Comparison of ENCODE assay signal across 8 cellular contexts in genomic region chr3:15064299-15064834, GRCh38. TPM values are rescaled to one million over a fixed set of nuclear protein-coding genes. Genes with fewer than 3 reads are reported as not detected.
A peak's percentile ranks its signal among the peaks of the same experiment; 100 is the strongest.
DNase-seq lines count a peak whose midpoint lies in the region; ATAC-seq and TF ChIP-seq lines count a peak whose summit lies in the region.

No MANE protein-coding gene starts in this region.

- H3K4me1 ChIP-seq in DND-41 (ENCODE audit: insufficient read depth, low read length) (peaks cover 27% of the 10 kb centered on the region), HUES6 (ENCODE audit: control insufficient read depth, insufficient read depth, low read length) (peaks cover 13% of the 10 kb centered on the region), neuronal stem cell (ENCODE audit: control insufficient read depth in 2 of 2, insufficient read depth in 1 of 2, low read depth in 1 of 2, low read length in 2 of 2) (peaks cover 3 to 10% of the 10 kb centered on the region in 2 donors)

- no peaks in the 10 kb centered on the region for H3K9me3 Mint-ChIP-seq in activated T-cell treated with anti-CD3 and anti-CD28 coated beads, Interleukin-2, amount 50 U/mL, for 24 hours

- H2AFZ ChIP-seq in DND-41 (ENCODE audit: low read depth, low read length) (peak overlapping the region; percentile 95), neuronal stem cell (ENCODE audit: low read length) (peak overlapping the region; percentile 95)

- peaks cover 15% of the 10 kb centered on the region for H3K36me3 ChIP-seq in DND-41 (ENCODE audit: insufficient read depth, low read length)
- peaks cover 10% of the 10 kb centered on the region for H3K36me3 ChIP-seq in HUES6 (ENCODE audit: control insufficient read depth, insufficient read depth, low read length)
- peaks cover 3 to 29% of the 10 kb centered on the region in 2 donors for H3K36me3 ChIP-seq in neuronal stem cell (replicated peaks in 1 of 2; ENCODE audit: control insufficient read depth in 2 of 2, insufficient read depth in 2 of 2, low read length in 2 of 2)

- peaks cover 38% of the 10 kb centered on the region for H3K36me3 Mint-ChIP-seq in activated T-cell treated with anti-CD3 and anti-CD28 coated beads, Interleukin-2, amount 50 U/mL, for 24 hours (ENCODE audit: low read depth)

- peak overlapping the region; percentile 99 for H3K27ac Mint-ChIP-seq in activated T-cell treated with anti-CD3 and anti-CD28 coated beads, Interleukin-2, amount 50 U/mL, for 24 hours

- no peak overlapping the region for H4K91ac ChIP-seq in neuronal stem cell (ENCODE audit: low read depth, low read length, poor library complexity)

- H2BK5ac ChIP-seq in neuronal stem cell (ENCODE audit: low read length), result no peak overlapping the region

- WGBS in neuronal stem cell (ENCODE audit: extremely low coverage in 2 of 2, insufficient read length in 2 of 2, insufficient replicate concordance in 1 of 2), 2 donors, result no CpG with 5 or more reads among the region's 25 CpGs

- H3K79me2 ChIP-seq in DND-41 (ENCODE audit: insufficient read depth, low read length), result peaks cover 40% of the 10 kb centered on the region

- H3K4me2 ChIP-seq in DND-41 (ENCODE audit: insufficient read depth, low read length), result peak overlapping the region; percentile 98
- H3K4me2 ChIP-seq in neuronal stem cell (ENCODE audit: insufficient read depth, low read length, poor library complexity, severe bottlenecking), result peak overlapping the region; percentile 92

- no peak overlapping the region for H4K8ac ChIP-seq in neuronal stem cell (ENCODE audit: low read depth, low read length)

- no peak overlapping the region for H2BK12ac ChIP-seq in neuronal stem cell (ENCODE audit: low read length)

- H2BK120ac ChIP-seq in neuronal stem cell (ENCODE audit: low read depth, low read length), result no peak overlapping the region

- peak overlapping the region; percentile 95 for H3K27ac ChIP-seq in DND-41 (ENCODE audit: low read length)
- peak overlapping the region; percentile 85 for H3K27ac ChIP-seq in HUES6 (ENCODE audit: low read depth, low read length)
- no peak overlapping the region for H3K27ac ChIP-seq in neuronal stem cell (replicated peaks; ENCODE audit: low read length)

- no peak overlapping the region for H2BK15ac ChIP-seq in neuronal stem cell (ENCODE audit: low read length)

- ATAC-seq in DND-41 (ENCODE audit: insufficient read depth, low read depth) (peak; percentile 43), GM19467 (IDR thresholded peaks at IDR 0.05; ENCODE audit: unreplicated experiment) (peak; percentile 9)

- H3K14ac ChIP-seq in neuronal stem cell (ENCODE audit: low read length), result peak overlapping the region; percentile 95

- H3K9me3 ChIP-seq in DND-41 (ENCODE audit: insufficient read depth, low read length, severe bottlenecking), result no peaks in the 10 kb centered on the region
- H3K9me3 ChIP-seq in HUES6 (ENCODE audit: control insufficient read depth, insufficient read depth, low read depth, low read length), result no peaks in the 10 kb centered on the region; the same call in 1 of the 2 replicates
- peaks cover 3 to 5% of the 10 kb centered on the region in 2 donors for H3K9me3 ChIP-seq in neuronal stem cell (replicated peaks in 1 of 2; ENCODE audit: control insufficient read depth in 2 of 2, insufficient read depth in 1 of 2, low read depth in 1 of 2, low read length in 2 of 2)

- peaks cover 33% of the 10 kb centered on the region for H3K4me1 Mint-ChIP-seq in activated T-cell treated with anti-CD3 and anti-CD28 coated beads, Interleukin-2, amount 50 U/mL, for 24 hours (ENCODE audit: low read depth)

- peak overlapping the region; percentile 98 for H3K4me3 Mint-ChIP-seq in activated T-cell treated with anti-CD3 and anti-CD28 coated beads, Interleukin-2, amount 50 U/mL, for 24 hours

- H3K4me3 ChIP-seq in DND-41 (ENCODE audit: low read depth in 1 of 2, low read length in 2 of 2), result peak overlapping the region; percentile 96 to 100
- H3K4me3 ChIP-seq in HUES6 (ENCODE audit: low read depth, low read length), result peak overlapping the region; percentile 87
- peak overlapping the region; percentile 90 for H3K4me3 ChIP-seq in fibroblast of pulmonary artery (replicated peaks; ENCODE audit: low read depth, low read length)
- peak overlapping the region; percentile 82 to 98 for H3K4me3 ChIP-seq in neuronal stem cell (ENCODE audit: low read length in 2 of 2)

- H3K4ac ChIP-seq in neuronal stem cell (ENCODE audit: low read length), result no peak overlapping the region

- no peaks in the 10 kb centered on the region for H3K27me3 ChIP-seq in DND-41 (ENCODE audit: insufficient read depth, low read length, poor library complexity)
- H3K27me3 ChIP-seq in HUES6 (ENCODE audit: control insufficient read depth, insufficient read depth, low read length), result no peaks in the 10 kb centered on the region
- H3K27me3 ChIP-seq in neuronal stem cell (ENCODE audit: control insufficient read depth in 3 of 3, insufficient read depth in 3 of 3, low read depth in 1 of 3, low read length in 3 of 3), result no peaks in the 10 kb centered on the region

- peak overlapping the region; percentile 99 for H3K9ac ChIP-seq in DND-41 (ENCODE audit: low read depth, low read length)
- H3K9ac ChIP-seq in HUES6 (ENCODE audit: low read length), result peak overlapping the region; percentile 98
- H3K9ac ChIP-seq in neuronal stem cell (ENCODE audit: low read depth, low read length, poor library complexity), result peak overlapping the region; percentile 99

- DNase-seq in DND-41, result peak; percentile 43
- DNase-seq in activated T-cell treated with anti-CD3 and anti-CD28 coated beads, Interleukin-2, amount 50 U/mL, for 24 hours, result no peak
- peak; percentile 32 for DNase-seq in fibroblast of pulmonary artery (ENCODE audit: low read depth)
- no peak for DNase-seq in neuronal stem cell (ENCODE audit: low spot score)
- no peak for DNase-seq in NCI-H2196 (lab: John Stamatoyannopoulos, UW; ENCODE audit: unreplicated experiment)
- no peak for DNase-seq in NCI-H2107 treated with DMSO at 0.1 percent for 48 hours (lab: John Stamatoyannopoulos, UW; ENCODE audit: unreplicated experiment)

- H3K18ac ChIP-seq in neuronal stem cell (ENCODE audit: low read length), result no peak overlapping the region

- peak overlapping the region; percentile 76 for H2AK5ac ChIP-seq in neuronal stem cell (ENCODE audit: low read depth, low read length)

- no peak for TF ChIP-seq CTCF in DND-41 (IDR thresholded peaks at IDR 0.05; ENCODE audit: borderline replicate concordance, extremely low read depth, low read length, poor library complexity, severe bottlenecking)
- TF ChIP-seq CTCF in fibroblast of pulmonary artery (IDR thresholded peaks at IDR 0.05; ENCODE audit: low read length, missing control alignments), result no peak

- peaks cover 13% of the 10 kb centered on the region; the same call in 1 of the 2 replicates for H4K20me1 ChIP-seq in DND-41 (ENCODE audit: insufficient read depth, low read length)

- H3K79me1 ChIP-seq in neuronal stem cell (ENCODE audit: low read depth, low read length), result peaks cover 6% of the 10 kb centered on the region

- H3K23ac ChIP-seq in neuronal stem cell (ENCODE audit: low read depth, low read length, poor library complexity), result peak overlapping the region; percentile 98

- no peaks in the 10 kb centered on the region for H3K27me3 Mint-ChIP-seq in activated T-cell treated with anti-CD3 and anti-CD28 coated beads, Interleukin-2, amount 50 U/mL, for 24 hours

RNA-seq across cellular contexts. Expression of gene MRPS25, which starts 0.7 kb away (rescaled TPM):
- 20.1 TPM for polyA plus RNA-seq in neuronal stem cell (2013, experiment 1 of 2)
- polyA plus RNA-seq in neuronal stem cell (2013, experiment 2 of 2), result 18.2 TPM

RNA-seq across cellular contexts. Expression of gene RBSN, which starts 34.6 kb away (rescaled TPM):
- polyA plus RNA-seq in neuronal stem cell (2013, experiment 1 of 2), result 11.7 TPM
- 12.2 TPM for polyA plus RNA-seq in neuronal stem cell (2013, experiment 2 of 2)

Comparison
In these comparisons a context has a peak if more than half of its experiments do, and no peak if none do; other contexts are left out.
1. DNase-seq: peak in DND-41 (single experiment) and fibroblast of pulmonary artery (single experiment); none in activated T-cell treated with anti-CD3 and anti-CD28 coated beads, Interleukin-2, amount 50 U/mL, for 24 hours (single experiment), neuronal stem cell (single experiment), NCI-H2196 (single experiment) and NCI-H2107 treated with DMSO at 0.1 percent for 48 hours (single experiment).
2. Peak in every context shown above with its lines, with median percentiles within 50 percentile points of each other: H3K4me3 ChIP-seq and H3K9ac ChIP-seq.